Comparison of ENCODE assay signal across 8 cellular contexts in the genomic region with DNA sequence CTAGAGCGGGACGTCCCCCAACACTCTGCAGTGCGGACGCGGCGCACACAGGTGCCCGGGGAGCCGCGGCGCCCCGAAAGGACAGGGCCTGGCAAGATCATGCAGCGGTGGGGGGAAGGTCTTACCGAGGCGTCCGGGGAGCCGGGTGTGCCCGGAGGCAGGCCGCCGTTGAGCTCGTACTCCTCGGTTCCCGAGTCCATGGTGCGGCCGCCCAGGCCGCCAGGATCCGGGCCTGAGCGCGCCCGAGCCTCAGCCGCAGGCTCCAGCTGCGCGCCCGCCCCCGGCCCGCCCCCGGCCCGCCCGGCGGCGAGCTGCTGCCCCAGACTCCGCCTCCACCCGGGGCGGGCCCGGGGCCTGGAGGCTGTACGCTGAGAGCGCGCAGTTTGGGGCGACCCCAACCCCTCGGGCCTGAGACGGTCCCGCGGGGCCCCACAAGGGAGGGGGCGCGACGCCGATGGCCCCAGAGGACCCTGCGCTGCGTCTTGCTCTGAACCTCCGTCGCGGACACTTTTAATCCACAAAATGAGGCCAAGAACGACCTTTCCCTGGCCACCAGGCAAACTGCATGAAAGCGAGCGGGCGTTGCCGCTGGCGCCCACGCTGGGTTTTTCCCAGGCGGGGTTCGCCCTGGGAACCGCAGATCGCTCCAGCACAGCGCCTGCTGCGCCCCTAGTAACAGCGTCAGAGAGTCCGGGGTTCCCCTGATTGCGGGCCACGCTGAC. TPM values are rescaled to one million over a fixed set of nuclear protein-coding genes. Genes with fewer than 3 reads are reported as not detected.
DNase-seq lines count a peak whose midpoint lies in the region; ATAC-seq and TF ChIP-seq lines count a peak whose summit lies in the region.

A gene with protein sequence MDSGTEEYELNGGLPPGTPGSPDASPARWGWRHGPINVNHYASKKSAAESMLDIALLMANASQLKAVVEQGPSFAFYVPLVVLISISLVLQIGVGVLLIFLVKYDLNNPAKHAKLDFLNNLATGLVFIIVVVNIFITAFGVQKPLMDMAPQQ (minus strand): TSS at position 234 of the 722 bp plus-strand sequence. CDS start 34 bp downstream, at position 200.

- H3K4me1 ChIP-seq in adrenal gland (replicated peaks in 1 of 2) (peaks cover 40 to 57% of the 10 kb centered on the region in 2 donors), right atrium auricular region (peaks cover 0 to 59% of the 10 kb centered on the region in 2 donors), aorta (ENCODE audit: control insufficient read depth in 1 of 2, insufficient read depth in 2 of 2, low read length in 2 of 2) (no peaks in the 10 kb centered on the region)

- H3K27ac ChIP-seq in adrenal gland (peak within 1 kb of the TSS; percentile 95 to 99 (median 97)), right atrium auricular region (peak within 1 kb of the TSS; percentile 97 to 99), aorta (ENCODE audit: low read depth in 1 of 2, low read length in 2 of 2) (peak within 1 kb of the TSS; percentile 88 to 97)

- peaks cover 57 to 68% (median 67%) of the 10 kb centered on the region in 3 donors for H3K4me1 Mint-ChIP-seq in T-cell

- no peak for TF ChIP-seq CTCF in adrenal gland (IDR thresholded peaks at IDR 0.05)
- TF ChIP-seq CTCF in right atrium auricular region (IDR thresholded peaks at IDR 0.05): peak in 1 of 2 donors; percentile 22

- no peaks in the 10 kb centered on the region for H3K9me3 Mint-ChIP-seq in T-cell

- DNase-seq in DMS53 (lab: John Stamatoyannopoulos, UW) (peak; percentile 79), HPDE6-E6E7 (ENCODE audit: extremely low spot score) (peak; percentile 60), T-cell (peak; percentile 60 to 92 (median 86)), adrenal gland (peak; percentile 67 to 82 (median 77)), right atrium auricular region (ENCODE audit: low spot score) (peak; percentile 80), renal cortical epithelial cell (ENCODE audit: low read depth) (peak; percentile 71), aorta (peak; percentile 83 to 91)

- WGBS in adrenal gland, 4 donors: 0 to 6% (median 0%) methylated on average over 9 to 78 of the region's 78 CpGs
- 0 to 1% methylated on average over 67 to 78 of the region's 78 CpGs for WGBS in aorta, 2 donors

- H3K27me3 Mint-ChIP-seq in T-cell: no peaks in the 10 kb centered on the region

- no peaks in the 10 kb centered on the region for H3K36me3 Mint-ChIP-seq in T-cell

- ATAC-seq in GM19463 (IDR thresholded peaks at IDR 0.05; ENCODE audit: unreplicated experiment) (peak; percentile 78), T-cell (replicated peaks in 1 of 4) (peak; percentile 85 to 96 (median 93)), aorta (ENCODE audit: low FRiP score) (peak; percentile 90)

- POLR2A ChIA-PET in T-cell (lab: Charles Lee): interaction anchor here (0.8 to 1.3 kb wide), 3 partner anchors 13 to 181 kb away, joined by 3 to 4 read pairs (median 4); no protein-coding TSS in a partner anchor

- peak within 1 kb of the TSS; percentile 87 for H3K4me3 Mint-ChIP-seq in T-cell

- intact Hi-C loops in adrenal gland (cut with DNase I) (no loop called here), aorta (cut with DNase I) (loop anchor here in 1 of 2 donors (5.0 to 10.0 kb wide), 3 partner anchors 37 to 441 kb away; a partner anchor contains a TSS)

- H3K9me3 ChIP-seq in adrenal gland (replicated peaks in 1 of 3) (no peaks in the 10 kb centered on the region), right atrium auricular region (no peaks in the 10 kb centered on the region), aorta (ENCODE audit: control insufficient read depth, low read length) (no peaks in the 10 kb centered on the region)

- CTCF ChIA-PET in T-cell (lab: Charles Lee): interaction anchor here (0.8 to 0.9 kb wide), 2 partner anchors 25 to 131 kb away, joined by 3 read pairs; no protein-coding TSS in a partner anchor

- peak; percentile 78 to 92 for TF ChIP-seq POLR2A in adrenal gland (IDR thresholded peaks at IDR 0.05)

- H3K27me3 ChIP-seq in adrenal gland: no peaks in the 10 kb centered on the region
- H3K27me3 ChIP-seq in right atrium auricular region: no peaks in the 10 kb centered on the region
- no peaks in the 10 kb centered on the region for H3K27me3 ChIP-seq in aorta (ENCODE audit: control insufficient read depth in 1 of 2, insufficient read depth in 2 of 2, low read length in 1 of 2)

- H3K27ac Mint-ChIP-seq in T-cell: peak within 1 kb of the TSS; percentile 84 to 85

- peak within 1 kb of the TSS; percentile 43 to 87 (median 81) for H3K4me3 ChIP-seq in adrenal gland
- peak within 1 kb of the TSS; percentile 82 to 91 for H3K4me3 ChIP-seq in right atrium auricular region
- H3K4me3 ChIP-seq in aorta (ENCODE audit: low read length in 2 of 2): peak within 1 kb of the TSS; percentile 64 to 87

- H3K36me3 ChIP-seq in adrenal gland (replicated peaks in 1 of 2): no peaks in the 10 kb centered on the region
- no peaks in the 10 kb centered on the region for H3K36me3 ChIP-seq in right atrium auricular region
- H3K36me3 ChIP-seq in aorta (ENCODE audit: control insufficient read depth in 1 of 2, insufficient read depth in 2 of 2, low read length in 1 of 2): no peaks in the 10 kb centered on the region

RNA-seq across cellular contexts. Expression of the gene that starts here (rescaled TPM):
- total RNA-seq in T-cell (100 to 1,000 TPM in 1 of 5 donors, 10 to 100 TPM in 4; 29.2 to 110 (median 32.0) TPM), adrenal gland (100 to 1,000 TPM; 122 to 339 (median 181) TPM), right atrium auricular region (10 to 100 TPM; 65.5 to 89.4 TPM), renal cortical epithelial cell (35.1 and 81.8 TPM in 2 replicates), aorta (10 to 100 TPM; 66.8 to 80.3 TPM)
- polyA plus RNA-seq in adrenal gland (100 to 1,000 TPM in 2 of 3 donors, 10 to 100 TPM in 1; 31.1 to 135 (median 101) TPM), aorta (100 to 1,000 TPM in 1 of 2 donors, 10 to 100 TPM in 1; 46.7 to 113 TPM)

Comparison
In these comparisons a context has a peak if more than half of its experiments do, and no peak if none do; other contexts are left out.
1. Peak in every context shown above with its lines: DNase-seq, ATAC-seq, H3K4me3 ChIP-seq and H3K27ac ChIP-seq.